In the genomic region with DNA sequence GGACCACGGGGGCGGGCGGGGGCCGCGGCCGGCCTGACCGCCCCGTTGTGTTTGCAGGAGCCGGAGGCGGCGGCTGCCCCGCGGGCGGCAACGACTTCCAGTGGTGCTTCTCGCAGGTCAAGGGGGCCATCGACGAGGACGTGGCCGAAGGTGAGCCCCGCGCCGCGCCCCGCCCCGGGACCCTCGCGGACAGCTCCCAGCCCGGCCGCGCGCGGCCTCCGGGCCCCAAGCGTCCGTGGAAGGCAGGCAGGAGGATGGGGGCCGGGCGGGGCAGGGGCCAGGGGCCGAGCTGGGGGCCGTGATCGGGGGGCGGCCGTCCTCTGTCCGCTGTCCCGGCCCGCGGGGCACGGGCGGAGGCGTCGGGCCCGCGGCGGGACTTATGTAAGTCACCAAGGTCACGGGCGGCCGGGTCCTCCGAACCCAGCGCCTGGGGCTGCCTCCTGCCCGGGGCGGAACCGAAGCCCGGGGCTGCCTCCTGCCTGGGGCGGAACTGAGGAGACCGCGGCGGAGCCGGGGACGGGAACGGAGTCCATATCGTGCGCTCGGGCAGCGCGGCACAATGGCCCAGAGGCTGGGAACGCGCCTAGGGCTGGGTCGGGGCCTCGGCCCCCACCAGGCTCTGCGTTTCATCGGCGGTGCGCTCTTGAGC, we compare ENCODE assay signal across 7 cellular contexts. TPM values are rescaled to one million over a fixed set of nuclear protein-coding genes. Genes with fewer than 3 reads are reported as not detected.
A peak's percentile ranks its signal among the peaks of the same experiment; 100 is the strongest.
DNase-seq lines count a peak whose midpoint lies in the region; ATAC-seq and TF ChIP-seq lines count a peak whose summit lies in the region.

No MANE protein-coding gene starts in this region.

- H3K9me3 ChIP-seq in NT2/D1 (ENCODE audit: insufficient read depth, low read length) (no peaks in the 10 kb centered on the region), parathyroid adenoma (ENCODE audit: control insufficient read depth, low read length) (no peaks in the 10 kb centered on the region)

- peaks cover 17% of the 10 kb centered on the region for H3K27me3 ChIP-seq in NT2/D1 (ENCODE audit: insufficient read depth, insufficient read length)
- H3K27me3 ChIP-seq in parathyroid adenoma (ENCODE audit: control insufficient read depth, insufficient read depth, low read length), result no peaks in the 10 kb centered on the region

- no peak for TF ChIP-seq CTCF in parathyroid adenoma (IDR thresholded peaks at IDR 0.05)

- peak overlapping the region; percentile 67 for H3K27ac ChIP-seq in parathyroid adenoma

- peak; percentile 6 for ATAC-seq in GM18520 (IDR thresholded peaks at IDR 0.05; ENCODE audit: unreplicated experiment)
- peak; percentile 33 for ATAC-seq in HG02642 (IDR thresholded peaks at IDR 0.05; ENCODE audit: poor library complexity, unreplicated experiment)
- peak; percentile 30 for ATAC-seq in Right ventricle myocardium superior (ENCODE audit: poor library complexity)

- intact Hi-C loops in Right ventricle myocardium superior (cut with DNase I), result loop anchor here (5.0 kb wide), 1 partner anchor 81 kb away; a partner anchor contains a TSS

- peak overlapping the region; percentile 81 for H3K4me3 ChIP-seq in NT2/D1 (ENCODE audit: insufficient read length, low read depth)
- peak overlapping the region; percentile 68 for H3K4me3 ChIP-seq in parathyroid adenoma (ENCODE audit: low read depth, low read length)

- H3K4me2 ChIP-seq in parathyroid adenoma (ENCODE audit: low read length), result peak overlapping the region; percentile 63

- no peaks in the 10 kb centered on the region for H3K4me1 ChIP-seq in NT2/D1 (ENCODE audit: insufficient read depth, insufficient read length)
- H3K4me1 ChIP-seq in parathyroid adenoma, result peaks cover 30% of the 10 kb centered on the region

- peaks cover 31% of the 10 kb centered on the region for H3K79me2 ChIP-seq in parathyroid adenoma

- no peak for DNase-seq in NT2/D1 (ENCODE audit: low read depth, low spot score)
- peak; percentile 54 for DNase-seq in activated naive CD4-positive, alpha-beta T cell treated with Interleukin-2 at 50 U/mL for 16 hours
- DNase-seq in Right ventricle myocardium superior, result peak; percentile 80
- DNase-seq in NCI-H510A (lab: John Stamatoyannopoulos, UW), result no peak

- H2AFZ ChIP-seq in parathyroid adenoma, result peak overlapping the region; percentile 78

- H3K9ac ChIP-seq in NT2/D1 (ENCODE audit: insufficient read length, low read depth) (peak overlapping the region; percentile 77), parathyroid adenoma (no peak overlapping the region)

- H3K36me3 ChIP-seq in NT2/D1 (ENCODE audit: insufficient read depth, insufficient read length, low read length) (peaks cover 15% of the 10 kb centered on the region), parathyroid adenoma (ENCODE audit: control insufficient read depth, insufficient read depth, low read length) (no peaks in the 10 kb centered on the region)

RNA-seq across cellular contexts. Expression of a gene that starts 0.5 kb away (rescaled TPM):
- total RNA-seq in Right ventricle myocardium superior, result 33.9 TPM

Comparison
In these comparisons a context has a peak if more than half of its experiments do, and no peak if none do; other contexts are left out.
1. DNase-seq: peak in activated naive CD4-positive, alpha-beta T cell treated with Interleukin-2 at 50 U/mL for 16 hours (single experiment) and Right ventricle myocardium superior (single experiment); none in NT2/D1 (single experiment) and NCI-H510A (single experiment).
2. Peak in every context shown above with its lines, with median percentiles within 50 percentile points of each other: ATAC-seq.